Comparison of ENCODE assay signal across 8 cellular contexts in the genomic region with DNA sequence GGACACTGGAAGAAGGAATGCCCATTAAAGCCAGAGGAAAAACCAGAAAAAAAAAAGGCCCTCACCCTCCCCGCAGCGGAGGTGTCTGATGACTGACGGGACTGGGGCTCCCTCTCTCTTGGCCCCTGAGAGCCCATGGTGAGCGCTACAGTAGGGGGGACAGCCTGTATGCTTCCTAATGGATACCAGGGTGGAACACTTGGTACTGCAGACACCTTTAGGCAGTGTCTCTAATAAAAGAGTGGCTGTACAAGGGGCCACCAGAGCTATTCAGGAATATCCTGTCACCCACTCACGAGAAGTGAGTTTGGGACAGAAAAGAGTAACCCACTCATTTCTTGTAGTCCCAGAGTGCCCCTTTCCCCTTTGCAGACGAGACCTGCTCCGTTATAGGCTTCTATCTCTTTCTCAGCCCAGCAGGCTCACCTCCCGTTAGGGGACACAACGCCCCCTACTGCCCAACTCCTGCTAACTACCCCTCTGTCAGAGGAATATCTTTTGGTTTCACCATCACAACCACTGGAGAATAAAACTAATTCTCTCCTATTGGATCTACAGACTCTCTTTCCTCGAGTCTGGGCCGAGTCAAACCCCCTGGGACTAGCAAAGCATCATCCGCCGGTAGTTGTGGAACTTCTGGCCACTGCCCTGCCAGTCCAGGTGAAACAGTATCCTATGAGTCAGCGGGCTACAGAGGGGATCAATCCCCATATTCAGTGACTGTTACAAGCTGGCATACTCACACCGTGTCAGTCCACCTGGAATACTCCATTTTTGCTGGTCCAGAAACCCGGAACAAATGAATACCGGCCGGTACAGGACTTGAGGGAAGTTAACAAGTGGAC. TPM values are rescaled to one million over a fixed set of nuclear protein-coding genes. Genes with fewer than 3 reads are reported as not detected.
DNase-seq lines count a peak whose midpoint lies in the region; ATAC-seq and TF ChIP-seq lines count a peak whose summit lies in the region.

No MANE protein-coding gene starts in this region.

- TF ChIP-seq CTCF in Calu3 (IDR thresholded peaks at IDR 0.05; ENCODE audit: unreplicated experiment): peak; percentile 21

- H3K27ac Mint-ChIP-seq in Calu3 (ENCODE audit: unreplicated experiment): no peak overlapping the region
- H3K27ac Mint-ChIP-seq in activated T-helper 17 cell treated with anti-CD3 and anti-CD28 coated beads, Interleukin-2, amount 50 U/mL, for 72 hours: peak overlapping the region; percentile 71

- ATAC-seq in GM19455 (IDR thresholded peaks at IDR 0.05; ENCODE audit: unreplicated experiment) (peak; percentile 93), HG03520 (IDR thresholded peaks at IDR 0.05; ENCODE audit: unreplicated experiment) (peak; percentile 88), sciatic nerve (peak; percentile 73), HG03097 (IDR thresholded peaks at IDR 0.05; ENCODE audit: low FRiP score, unreplicated experiment) (no peak)
- ATAC-seq in activated T-helper 17 cell treated with anti-CD3 and anti-CD28 coated beads, Interleukin-2, amount 50 U/mL, for 72 hours (replicated peaks): peak; percentile 92

- intact Hi-C loops in Calu3 (cut with micrococcal nuclease; ENCODE audit: unreplicated experiment): no loop called here
- intact Hi-C loops in head of caudate nucleus (cut with DNase I): loop anchor here (10.0 kb wide), 1 partner anchor 61 kb away; the partner anchor contains the start of gene PCNP
- intact Hi-C loops in sciatic nerve (cut with DNase I): loop anchor here (5.0 kb wide), 1 partner anchor 404 kb away; no protein-coding TSS in a partner anchor

- CTCF ChIA-PET in Calu3 (lab: Charles Lee): no interaction called here

- DNase-seq in Calu3 (peak; percentile 64), RPMI8226 (peak; percentile 66), head of caudate nucleus (peak; percentile 25 to 83 (median 63)), sciatic nerve (ENCODE audit: low spot score) (peak; percentile 76)

- no peaks in the 10 kb centered on the region for H3K27me3 Mint-ChIP-seq in Calu3 (ENCODE audit: unreplicated experiment)
- H3K27me3 Mint-ChIP-seq in activated T-helper 17 cell treated with anti-CD3 and anti-CD28 coated beads, Interleukin-2, amount 50 U/mL, for 72 hours: no peaks in the 10 kb centered on the region

- H3K4me3 Mint-ChIP-seq in Calu3 (ENCODE audit: low read depth, unreplicated experiment): no peak overlapping the region
- no peak overlapping the region for H3K4me3 Mint-ChIP-seq in activated T-helper 17 cell treated with anti-CD3 and anti-CD28 coated beads, Interleukin-2, amount 50 U/mL, for 72 hours

- H3K9me3 Mint-ChIP-seq in Calu3 (ENCODE audit: low read depth, unreplicated experiment): no peaks in the 10 kb centered on the region
- no peaks in the 10 kb centered on the region for H3K9me3 Mint-ChIP-seq in activated T-helper 17 cell treated with anti-CD3 and anti-CD28 coated beads, Interleukin-2, amount 50 U/mL, for 72 hours

- no TSS peak for BruUV-seq in Calu3 (replicated peaks; lab: Mats Ljungman, UMichigan)

- no peaks in the 10 kb centered on the region for H3K36me3 Mint-ChIP-seq in Calu3 (ENCODE audit: insufficient read depth, unreplicated experiment)
- H3K36me3 Mint-ChIP-seq in activated T-helper 17 cell treated with anti-CD3 and anti-CD28 coated beads, Interleukin-2, amount 50 U/mL, for 72 hours (ENCODE audit: low read depth): no peaks in the 10 kb centered on the region

- no peaks in the 10 kb centered on the region for H3K4me1 Mint-ChIP-seq in Calu3 (ENCODE audit: low read depth, unreplicated experiment)
- H3K4me1 Mint-ChIP-seq in activated T-helper 17 cell treated with anti-CD3 and anti-CD28 coated beads, Interleukin-2, amount 50 U/mL, for 72 hours: no peaks in the 10 kb centered on the region

RNA-seq across cellular contexts. Expression of gene ZBTB11, which starts 40.8 kb away (rescaled TPM):
- total RNA-seq in Calu3 (2022) (34.8 and 36.5 TPM in 2 replicates), sciatic nerve (23.2 TPM)
- total RNA-seq in activated T-helper 17 cell treated with anti-CD3 and anti-CD28 coated beads, Interleukin-2, amount 50 U/mL, for 72 hours: 10 to 100 TPM; 30.0 to 33.5 TPM

RNA-seq across cellular contexts. Expression of gene RPL24, which starts 50.3 kb away (rescaled TPM):
- total RNA-seq in Calu3 (2022) (587 and 599 TPM in 2 replicates), sciatic nerve (778 TPM)
- total RNA-seq in activated T-helper 17 cell treated with anti-CD3 and anti-CD28 coated beads, Interleukin-2, amount 50 U/mL, for 72 hours: 1,000 to 10,000 TPM; 1,391 to 1,542 TPM
